In the genomic region with DNA sequence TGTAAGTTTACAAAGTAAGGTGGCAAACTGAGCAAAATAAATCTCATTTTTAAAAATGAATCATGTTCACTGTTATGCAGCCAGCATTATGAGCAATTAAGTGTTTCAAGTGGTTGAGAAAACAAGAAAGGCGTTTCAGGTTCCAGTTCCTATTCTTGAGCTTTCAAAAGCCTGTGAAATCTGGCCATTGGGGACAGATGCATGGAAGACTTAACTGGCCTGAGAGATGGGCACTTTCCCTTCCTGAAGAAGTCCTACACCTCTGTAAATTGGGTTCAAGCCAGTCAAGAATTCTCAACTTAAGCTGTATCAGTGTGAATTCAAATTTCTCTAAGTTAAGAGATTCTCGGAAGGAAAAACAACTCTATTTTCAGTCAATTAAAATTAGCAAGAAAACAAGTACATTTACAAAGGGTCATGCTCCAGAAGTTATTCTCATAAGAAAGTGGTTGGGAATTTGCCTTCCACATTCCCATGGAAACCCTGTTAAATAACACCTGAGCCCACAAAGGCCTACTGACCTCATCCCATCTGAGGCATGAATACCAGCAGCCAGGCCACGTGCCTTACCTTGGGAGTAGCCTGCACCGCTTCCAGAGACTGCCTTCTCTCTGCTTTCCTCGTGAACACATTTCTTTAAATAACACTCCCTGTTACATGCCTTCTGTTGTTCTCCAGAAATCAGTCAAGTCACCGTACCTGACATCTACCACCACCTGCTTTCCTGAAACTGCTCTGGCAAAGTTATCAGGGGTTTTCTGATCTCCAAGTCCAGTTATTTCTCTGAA, we compare ENCODE assay signal across 8 cellular contexts. TPM values are rescaled to one million over a fixed set of nuclear protein-coding genes. Genes with fewer than 3 reads are reported as not detected.
DNase-seq lines count a peak whose midpoint lies in the region; ATAC-seq lines count a peak whose summit lies in the region.

No MANE protein-coding gene starts in this region.

- DNase-seq in NCI-H2227 (lab: John Stamatoyannopoulos, UW; ENCODE audit: unreplicated experiment) (peak; percentile 20), NCI-H2227 treated with DMSO at 0.1 percent for 48 hours (lab: John Stamatoyannopoulos, UW) (no peak), NCI-H2196 (lab: John Stamatoyannopoulos, UW; ENCODE audit: unreplicated experiment) (peak; percentile 68), kidney tubule cell (ENCODE audit: low spot score) (peak; percentile 96), left lobe of liver (ENCODE audit: low spot score) (no peak), D341Med (ENCODE audit: low spot score) (no peak)
- DNase-seq in stimulated activated CD4-positive, alpha-beta T cell treated with anti-CD3 and anti-CD28 coated beads, Interleukin-12 subunit alpha, Interleukin-12 subunit beta, amount 100 ng/mL, for 4 hours, result no peak

- ATAC-seq in HG02759 (IDR thresholded peaks at IDR 0.05; ENCODE audit: unreplicated experiment), result peak; percentile 66
- no peak for ATAC-seq in left lobe of liver

RNA-seq across cellular contexts. Expression of a gene that starts 19.4 kb away (rescaled TPM):
- 6.3 TPM for total RNA-seq in left lobe of liver

RNA-seq across cellular contexts. Expression of a gene that starts 49.5 kb away (rescaled TPM):
- total RNA-seq in left lobe of liver, result 5.6 TPM

Comparison
In these comparisons a context has a peak if more than half of its experiments do, and no peak if none do; other contexts are left out.
1. DNase-seq: peak in NCI-H2227 (single experiment), NCI-H2196 (single experiment) and kidney tubule cell (single experiment); none in NCI-H2227 treated with DMSO at 0.1 percent for 48 hours (single experiment), left lobe of liver (single experiment), D341Med (single experiment) and stimulated activated CD4-positive, alpha-beta T cell treated with anti-CD3 and anti-CD28 coated beads, Interleukin-12 subunit alpha, Interleukin-12 subunit beta, amount 100 ng/mL, for 4 hours (single experiment).